Comparison of ENCODE assay signal across 8 cellular contexts in genomic region chr1:28552482-28553228, GRCh38. TPM values are rescaled to one million over a fixed set of nuclear protein-coding genes. Genes with fewer than 3 reads are reported as not detected.
DNase-seq lines count a peak whose midpoint lies in the region; ATAC-seq and TF ChIP-seq lines count a peak whose summit lies in the region.

Gene TRNAU1AP (plus strand): TSS chr1:28553085. CDS start chr1:28553111, 26 bp downstream.

- H3K9me3 ChIP-seq in BLaER1: no peaks in the 10 kb centered on the region
- no peaks in the 10 kb centered on the region for H3K9me3 ChIP-seq in colonic mucosa

- H3K4me3 ChIP-seq in BLaER1 (peak within 1 kb of the TSS; percentile 85), colonic mucosa (peak within 1 kb of the TSS; percentile 89)

- no peak for TF ChIP-seq CTCF in colonic mucosa (IDR thresholded peaks at IDR 0.05)

- peak; percentile 94 for ATAC-seq in GM19324 (IDR thresholded peaks at IDR 0.05; ENCODE audit: low FRiP score, unreplicated experiment)
- ATAC-seq in HG03460 (IDR thresholded peaks at IDR 0.05; ENCODE audit: unreplicated experiment): peak; percentile 91

- intact Hi-C loops in colonic mucosa (cut with DNase I): no loop called here

- DNase-seq in NCI-H526 (lab: John Stamatoyannopoulos, UW): peak; percentile 88 to 98
- peak; percentile 99 for DNase-seq in activated CD4-positive, alpha-beta T cell treated with anti-CD3 and anti-CD28 coated beads for 48 hours
- DNase-seq in colonic mucosa: peak; percentile 98
- DNase-seq in kidney tubule cell (ENCODE audit: low spot score): peak; percentile 97
- DNase-seq in stimulated activated CD4-positive, alpha-beta T cell treated with anti-CD3 and anti-CD28 coated beads, Interleukin-1b, Interleukin-23, amount 100 ng/mL, for 1 hour (ENCODE audit: low read depth in 2 of 2): peak; percentile 91 to 93

- H3K4me2 ChIP-seq in BLaER1: peak within 1 kb of the TSS; percentile 82

- H3K36me3 ChIP-seq in BLaER1: peaks cover 27% of the 10 kb centered on the region
- H3K36me3 ChIP-seq in colonic mucosa: no peaks in the 10 kb centered on the region

- H3K4me1 ChIP-seq in BLaER1 (peaks cover 26% of the 10 kb centered on the region), colonic mucosa (peaks cover 5% of the 10 kb centered on the region)

- H3K27me3 ChIP-seq in BLaER1: no peaks in the 10 kb centered on the region
- H3K27me3 ChIP-seq in colonic mucosa: no peaks in the 10 kb centered on the region

- H4K20me1 ChIP-seq in BLaER1: no peaks in the 10 kb centered on the region

- H3K9ac ChIP-seq in BLaER1 (peak within 1 kb of the TSS; percentile 92), colonic mucosa (ENCODE audit: low read depth in 2 of 2, low read length in 2 of 2) (peak within 1 kb of the TSS; percentile 76 to 87)

- H3K27ac ChIP-seq in BLaER1: peak within 1 kb of the TSS; percentile 87
- H3K27ac ChIP-seq in colonic mucosa: peak within 1 kb of the TSS; percentile 86

RNA-seq across cellular contexts. Expression of gene TRNAU1AP, which starts in this region (rescaled TPM):
- 10 to 100 TPM; 22.1 to 28.6 TPM for total RNA-seq in colonic mucosa

Comparison
In these comparisons a context has a peak if more than half of its experiments do, and no peak if none do; other contexts are left out.
1. Peak in every context shown above with its lines: DNase-seq, ATAC-seq, H3K4me3 ChIP-seq and H3K27ac ChIP-seq.